ENCODE assay signal across 20 cellular contexts in genomic region chr2:75716406-75716805, GRCh38. TPM values are rescaled to one million over a fixed set of nuclear protein-coding genes. Genes with fewer than 3 reads are reported as not detected.
DNase-seq lines count a peak whose midpoint lies in the region; ATAC-seq and TF ChIP-seq lines count a peak whose summit lies in the region.
"Had no signal": no experiment of that assay in that cellular context is flagged by ENCODE, and none has a peak within 500 bp of the region (broad histone marks: within the 10 kb centered on the region; RNA-seq: fewer than 3 reads in every experiment).

No MANE protein-coding gene starts in this region.

- H3K36me3 ChIP-seq in osteoblast (ENCODE audit: insufficient read depth, low read length): no peaks in the 10 kb centered on the region
- H3K36me3 ChIP-seq in left lung: no peaks in the 10 kb centered on the region
- H3K36me3 ChIP-seq: ascending aorta, heart right ventricle, lower lobe of right lung, transverse colon had no signal

- H3K9me3 ChIP-seq in osteoblast (ENCODE audit: low read depth, low read length): no peaks in the 10 kb centered on the region
- H3K9me3 ChIP-seq in left lung: no peaks in the 10 kb centered on the region
- H3K9me3 ChIP-seq: ascending aorta, lower lobe of right lung had no signal

- H3K27me3 Mint-ChIP-seq in glutamatergic neuron (ENCODE audit: unreplicated experiment): peaks cover 2% of the 10 kb centered on the region
- H3K27me3 Mint-ChIP-seq in activated CD4-positive, alpha-beta memory T cell treated with anti-CD3 and anti-CD28 coated beads for 36 hours: peaks cover 4% of the 10 kb centered on the region

- H3K4me3 Mint-ChIP-seq in glutamatergic neuron (ENCODE audit: unreplicated experiment): no peak overlapping the region
- H3K4me3 Mint-ChIP-seq in activated CD4-positive, alpha-beta memory T cell treated with anti-CD3 and anti-CD28 coated beads for 36 hours: no peak overlapping the region
- H3K4me3 Mint-ChIP-seq: activated T-helper 1 cell treated with anti-CD3 and anti-CD28 coated beads, Interleukin-12 subunit alpha, Interleukin-12 subunit beta, Interleukin-2, Interleukin-4 antibody, amounts not matched to agents 30 ng/mL and 10 ng/mL and 1 ng/mL, durations not matched to agents 14 hours and 24 hours and 36 hours had no signal

- H3K27me3 ChIP-seq in osteoblast (ENCODE audit: insufficient read depth, low read length) (peaks cover 6% of the 10 kb centered on the region), left lung (no peaks in the 10 kb centered on the region)
- H3K27me3 ChIP-seq: ascending aorta, heart right ventricle, transverse colon had no signal

- no peaks in the 10 kb centered on the region for H3K36me3 Mint-ChIP-seq in glutamatergic neuron (ENCODE audit: unreplicated experiment)
- H3K36me3 Mint-ChIP-seq in activated CD4-positive, alpha-beta memory T cell treated with anti-CD3 and anti-CD28 coated beads for 36 hours: peaks cover 4% of the 10 kb centered on the region

- no peaks in the 10 kb centered on the region for H3K79me2 ChIP-seq in osteoblast (ENCODE audit: insufficient read depth, low read length)

- no peak for ATAC-seq in left lung
- ATAC-seq: heart right ventricle, lower lobe of right lung had no signal

- H3K9me3 Mint-ChIP-seq in glutamatergic neuron (ENCODE audit: unreplicated experiment): peaks cover 6% of the 10 kb centered on the region
- peaks cover 2% of the 10 kb centered on the region for H3K9me3 Mint-ChIP-seq in activated CD4-positive, alpha-beta memory T cell treated with anti-CD3 and anti-CD28 coated beads for 36 hours
- H3K9me3 Mint-ChIP-seq: activated T-helper 1 cell treated with anti-CD3 and anti-CD28 coated beads, Interleukin-12 subunit alpha, Interleukin-12 subunit beta, Interleukin-2, Interleukin-4 antibody, amounts not matched to agents 30 ng/mL and 10 ng/mL and 1 ng/mL, durations not matched to agents 14 hours and 24 hours and 36 hours had no signal

- TF ChIP-seq CTCF in choroid plexus epithelial cell (conservative IDR thresholded peaks at IDR 0.05; ENCODE audit: low read depth, low read length): peak; percentile 30
- peak; percentile 15 for TF ChIP-seq CTCF in osteoblast (IDR thresholded peaks at IDR 0.05; ENCODE audit: extremely low read depth, low read depth, low read length)
- TF ChIP-seq CTCF in left lung (IDR thresholded peaks at IDR 0.05): no peak
- TF ChIP-seq CTCF in glutamatergic neuron (IDR thresholded peaks at IDR 0.05; ENCODE audit: partially characterized antibody, unreplicated experiment): no peak

- POLR2A ChIA-PET in activated CD4-positive, alpha-beta memory T cell treated with anti-CD3 and anti-CD28 coated beads for 36 hours (lab: Charles Lee): no interaction called here

- H3K4me3 ChIP-seq in choroid plexus epithelial cell (ENCODE audit: low read depth, low read length) (no peak overlapping the region), osteoblast (ENCODE audit: insufficient read depth, low read length) (no peak overlapping the region), left lung (no peak overlapping the region)
- H3K4me3 ChIP-seq: ascending aorta, heart right ventricle, lower lobe of right lung, transverse colon had no signal

- H3K4me1 ChIP-seq in osteoblast (ENCODE audit: insufficient read depth, low read length) (no peaks in the 10 kb centered on the region), left lung (peaks cover 0 to 2% of the 10 kb centered on the region in 2 donors)
- H3K4me1 ChIP-seq: ascending aorta, lower lobe of right lung had no signal

- H2AFZ ChIP-seq in osteoblast (ENCODE audit: low read length): no peak overlapping the region

- intact Hi-C loops in left lung (cut with DNase I): no loop called here
- intact Hi-C loops in activated CD4-positive, alpha-beta memory T cell treated with anti-CD3 and anti-CD28 coated beads for 36 hours (cut with micrococcal nuclease): no loop called here

- H3K27ac Mint-ChIP-seq in glutamatergic neuron (ENCODE audit: unreplicated experiment): no peak overlapping the region
- H3K27ac Mint-ChIP-seq in activated CD4-positive, alpha-beta memory T cell treated with anti-CD3 and anti-CD28 coated beads for 36 hours: no peak overlapping the region
- H3K27ac Mint-ChIP-seq: activated T-helper 1 cell treated with anti-CD3 and anti-CD28 coated beads, Interleukin-12 subunit alpha, Interleukin-12 subunit beta, Interleukin-2, Interleukin-4 antibody, amounts not matched to agents 30 ng/mL and 10 ng/mL and 1 ng/mL, durations not matched to agents 14 hours and 24 hours and 36 hours had no signal

- H3K4me1 Mint-ChIP-seq in glutamatergic neuron (ENCODE audit: low read depth, unreplicated experiment): no peaks in the 10 kb centered on the region
- peaks cover 4% of the 10 kb centered on the region for H3K4me1 Mint-ChIP-seq in activated CD4-positive, alpha-beta memory T cell treated with anti-CD3 and anti-CD28 coated beads for 36 hours (ENCODE audit: low read depth)

- H3K27ac ChIP-seq in osteoblast (ENCODE audit: low read depth, low read length) (no peak overlapping the region), left lung (no peak overlapping the region)
- H3K27ac ChIP-seq: 22Rv1, ascending aorta, heart right ventricle, lower lobe of right lung, transverse colon had no signal

- H3K4me2 ChIP-seq in osteoblast (ENCODE audit: insufficient read depth, low read length): no peak overlapping the region

- CTCF ChIA-PET in activated CD4-positive, alpha-beta memory T cell treated with anti-CD3 and anti-CD28 coated beads for 36 hours (lab: Charles Lee): no interaction called here

- DNase-seq in DMS 273 (lab: John Stamatoyannopoulos, UW; ENCODE audit: unreplicated experiment) (peak; percentile 17), DMS 273 treated with DMSO at 0.1 percent for 48 hours (lab: John Stamatoyannopoulos, UW) (no peak), NCI-H446 treated with DMSO at 0.1 percent for 48 hours (lab: John Stamatoyannopoulos, UW) (peak; percentile 2), choroid plexus epithelial cell (ENCODE audit: low read depth) (peak; percentile 43), osteoblast (ENCODE audit: insufficient read length, low spot score, missing footprints) (peak; percentile 75), left lung (no peak), glutamatergic neuron (no peak)
- DNase-seq in activated CD4-positive, alpha-beta memory T cell treated with anti-CD3 and anti-CD28 coated beads for 36 hours: no peak
- DNase-seq: activated CD4-positive, alpha-beta T cell treated with anti-CD3 and anti-CD28 coated beads for 4 hours; DMS79; effector CD8-positive, alpha-beta T cell; heart right ventricle; lower lobe of right lung; NCI-H187 treated with DMSO at 0.1 percent for 48 hours; nucleus accumbens; stimulated activated CD4-positive, alpha-beta T cell treated with anti-CD3 and anti-CD28 coated beads, Interleukin-12 subunit alpha, Interleukin-12 subunit beta, amount 100 ng/mL, for 4 hours; transverse colon had no signal

- no peaks in the 10 kb centered on the region for H4K20me1 ChIP-seq in osteoblast (ENCODE audit: insufficient read depth, low read length)

RNA-seq across cellular contexts. Expression of gene GCFC2, which starts 5.7 kb away (rescaled TPM):
- 19.5 and 22.1 TPM in 2 replicates for total RNA-seq in osteoblast
- 10 to 100 TPM; 10.4 to 14.3 TPM for total RNA-seq in left lung
- 12.9 TPM for total RNA-seq in glutamatergic neuron (ENCODE audit: unreplicated experiment)
- total RNA-seq in activated CD4-positive, alpha-beta memory T cell treated with anti-CD3 and anti-CD28 coated beads for 36 hours: 10 to 100 TPM; 29.2 to 30.7 TPM

Comparison
In these comparisons a context has a peak if more than half of its experiments do, and no peak if none do; other contexts are left out.
1. DNase-seq: peak in DMS 273 (single experiment), NCI-H446 treated with DMSO at 0.1 percent for 48 hours (single experiment), choroid plexus epithelial cell (single experiment) and osteoblast (single experiment); none in DMS 273 treated with DMSO at 0.1 percent for 48 hours (single experiment), left lung (0 of 2), glutamatergic neuron (single experiment) and activated CD4-positive, alpha-beta memory T cell treated with anti-CD3 and anti-CD28 coated beads for 36 hours (single experiment).
2. CTCF ChIP-seq: peak in choroid plexus epithelial cell (single experiment) and osteoblast (single experiment); none in left lung (0 of 2) and glutamatergic neuron (single experiment).